ENCODE assay signal across 8 cellular contexts in the genomic region with DNA sequence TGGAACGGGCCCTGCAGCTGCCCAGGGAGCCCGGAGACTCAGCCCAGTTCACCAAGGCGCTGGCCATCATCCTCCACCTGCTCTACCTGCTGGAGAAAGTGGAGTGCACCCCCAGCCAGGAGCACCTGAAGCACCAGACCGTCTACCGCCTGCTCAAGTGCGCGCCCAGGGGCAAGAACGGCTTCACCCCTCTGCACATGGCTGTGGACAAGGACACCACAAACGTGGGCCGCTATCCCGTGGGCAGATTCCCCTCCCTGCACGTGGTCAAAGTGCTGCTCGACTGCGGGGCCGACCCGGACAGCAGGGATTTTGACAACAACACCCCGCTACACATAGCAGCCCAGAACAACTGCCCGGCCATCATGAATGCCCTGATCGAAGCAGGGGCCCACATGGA. TPM values are rescaled to one million over a fixed set of nuclear protein-coding genes. Genes with fewer than 3 reads are reported as not detected.
DNase-seq lines count a peak whose midpoint lies in the region; ATAC-seq and TF ChIP-seq lines count a peak whose summit lies in the region.
"Not testable (repeated sequence)": the region's sequence is repeated elsewhere in the genome, so short reads cannot be mapped to it uniquely, and the experiment has no call there.

No MANE protein-coding gene starts in this region.

- H3K4me1 Mint-ChIP-seq in activated CD4-positive, alpha-beta memory T cell treated with anti-CD3 and anti-CD28 coated beads, Interleukin-2, amount 10 ng/mL, durations not matched to agents 7 days and 5 days = peaks cover 43% of the 10 kb centered on the region
- peaks cover 30% of the 10 kb centered on the region for H3K4me1 Mint-ChIP-seq in activated naive CD8-positive, alpha-beta T cell (ENCODE audit: low read depth)
- peaks cover 9 to 14% of the 10 kb centered on the region in 2 donors for H3K4me1 Mint-ChIP-seq in effector memory CD8-positive, alpha-beta T cell (ENCODE audit: low read depth in 2 of 2)
- peaks cover 11 to 26% of the 10 kb centered on the region in 2 donors for H3K4me1 Mint-ChIP-seq in natural killer cell

- RAD21 ChIA-PET in HCT116 (lab: Charles Lee; ENCODE audit: low non-redundant PET in 1 of 2, low total read pairs in 2 of 2, uncharacterized antibody in 2 of 2, unreplicated experiment in 2 of 2) = not testable (repeated sequence)

- H3F3A ChIP-seq in PC-3 (ENCODE audit: low read length, unreplicated experiment) = not testable (repeated sequence)

- H3K9me3 Mint-ChIP-seq in activated CD4-positive, alpha-beta memory T cell treated with anti-CD3 and anti-CD28 coated beads, Interleukin-2, amount 10 ng/mL, durations not matched to agents 7 days and 5 days; activated naive CD8-positive, alpha-beta T cell (ENCODE audit: low read depth); effector memory CD8-positive, alpha-beta T cell; natural killer cell: not testable (repeated sequence)

- H3K27ac ChIP-seq in BLaER1 treated with 17β-estradiol and CSF1 and Interleukin-3, amounts not matched to agents 10 nM and 100 nM = peak overlapping the region in 2 of 11 experiments; percentile 10 to 98; a peak in 2 of 22 replicates
- H3K27ac ChIP-seq in HCT116 (ENCODE audit: low read depth, low read length); PC-3 (ENCODE audit: low read length): not testable (repeated sequence)
- H3K27ac ChIP-seq in skeletal muscle tissue (ENCODE audit: low read depth, low read length) = peak overlapping the region; percentile 88

- BruUV-seq in HCT116 (replicated peaks; lab: Mats Ljungman, UMichigan); PC-3 (replicated peaks; lab: Mats Ljungman, UMichigan): not testable (repeated sequence)

- ATAC-seq in HCT116; PC-3; effector memory CD8-positive, alpha-beta T cell (replicated peaks); natural killer cell: not testable (repeated sequence)

- peak overlapping the region; percentile 85 to 97 (median 94); a peak in 15 of 20 replicates for H3K4me3 ChIP-seq in BLaER1 treated with 17β-estradiol and CSF1 and Interleukin-3, amounts not matched to agents 10 nM and 100 nM
- H3K4me3 ChIP-seq in HCT116 (replicated peaks in 1 of 2; ENCODE audit: low read depth in 1 of 2, low read length in 2 of 2) = peak overlapping the region in 1 of 2 experiments; percentile 87; a peak in 2 of 4 replicates
- peak overlapping the region; percentile 95 for H3K4me3 ChIP-seq in PC-3 (ENCODE audit: low read length)
- peak overlapping the region; percentile 69 to 84 (median 84) for H3K4me3 ChIP-seq in skeletal muscle tissue (ENCODE audit: low read length in 3 of 3)

- not testable (repeated sequence) for H2AFZ ChIP-seq in HCT116 (ENCODE audit: low read depth, low read length, poor library complexity, severe bottlenecking); PC-3 (ENCODE audit: low read length)

- H3K27ac Mint-ChIP-seq in activated CD4-positive, alpha-beta memory T cell treated with anti-CD3 and anti-CD28 coated beads, Interleukin-2, amount 10 ng/mL, durations not matched to agents 7 days and 5 days = not testable (repeated sequence)
- H3K27ac Mint-ChIP-seq in activated naive CD8-positive, alpha-beta T cell = peak overlapping the region; percentile 16
- H3K27ac Mint-ChIP-seq in effector memory CD8-positive, alpha-beta T cell = peak overlapping the region in 1 of 2 donors; percentile 57
- peak overlapping the region in 1 of 2 donors; percentile 34 for H3K27ac Mint-ChIP-seq in natural killer cell

- H3K4me1 ChIP-seq in BLaER1 treated with 17β-estradiol and CSF1 and Interleukin-3, amounts not matched to agents 10 nM and 100 nM = peaks cover 39 to 60% (median 52%) of the 10 kb centered on the region in 10 experiments
- H3K4me1 ChIP-seq in HCT116 (ENCODE audit: control insufficient read depth in 1 of 2, insufficient read depth in 2 of 2, low read length in 2 of 2) (peaks cover 12 to 19% of the 10 kb centered on the region in 2 experiments), PC-3 (ENCODE audit: insufficient read depth, low read length) (peaks cover 29% of the 10 kb centered on the region), skeletal muscle tissue (ENCODE audit: control insufficient read depth in 3 of 3, insufficient read depth in 3 of 3, low read length in 3 of 3) (peaks cover 35 to 46% (median 39%) of the 10 kb centered on the region in 3 donors)

- not testable (repeated sequence) for TF ChIP-seq RAD21 in HCT116 (IDR thresholded peaks at IDR 0.05; ENCODE audit: low read depth)

- not testable (repeated sequence) for TF ChIP-seq POLR2A in HCT116 (IDR thresholded peaks at IDR 0.05; ENCODE audit: borderline replicate concordance, extremely low read depth, insufficient read depth, insufficient read length)

- POLR2A ChIA-PET in HCT116 (lab: Charles Lee); PC-3 (lab: Charles Lee; ENCODE audit: unreplicated experiment); activated CD4-positive, alpha-beta memory T cell treated with anti-CD3 and anti-CD28 coated beads, Interleukin-2, amount 10 ng/mL, durations not matched to agents 7 days and 5 days (lab: Charles Lee): not testable (repeated sequence)

- H3K79me2 ChIP-seq in HCT116 (ENCODE audit: insufficient read depth, low read length) (peaks cover 58% of the 10 kb centered on the region), PC-3 (ENCODE audit: low read length) (peaks cover 60% of the 10 kb centered on the region)

- peak overlapping the region; percentile 92 to 100 (median 99) for H3K4me2 ChIP-seq in BLaER1 treated with 17β-estradiol and CSF1 and Interleukin-3, amounts not matched to agents 10 nM and 100 nM
- H3K4me2 ChIP-seq in HCT116 (ENCODE audit: low read length) (peak overlapping the region; percentile 98), PC-3 (ENCODE audit: low read length) (peak overlapping the region; percentile 100)

- H4K20me1 ChIP-seq in BLaER1 treated with 17β-estradiol and CSF1 and Interleukin-3, amounts not matched to agents 10 nM and 100 nM = peaks cover 0 to 59% (median 36%) of the 10 kb centered on the region in 11 experiments; a peak in 18 of 22 replicates
- not testable (repeated sequence) for H4K20me1 ChIP-seq in HCT116 (ENCODE audit: insufficient read depth)
- peaks cover 31% of the 10 kb centered on the region for H4K20me1 ChIP-seq in PC-3 (ENCODE audit: low read length)

- intact Hi-C loops in HCT116 (cut with micrococcal nuclease); PC-3 (cut with micrococcal nuclease); natural killer cell (cut with micrococcal nuclease): not testable (repeated sequence)

- H3K36me3 Mint-ChIP-seq in activated CD4-positive, alpha-beta memory T cell treated with anti-CD3 and anti-CD28 coated beads, Interleukin-2, amount 10 ng/mL, durations not matched to agents 7 days and 5 days (ENCODE audit: low read depth) = peaks cover 34% of the 10 kb centered on the region
- not testable (repeated sequence) for H3K36me3 Mint-ChIP-seq in activated naive CD8-positive, alpha-beta T cell; natural killer cell
- H3K36me3 Mint-ChIP-seq in effector memory CD8-positive, alpha-beta T cell (ENCODE audit: insufficient read depth) = peaks cover 65% of the 10 kb centered on the region

- H3K9me3 ChIP-seq in BLaER1 treated with 17β-estradiol and CSF1 and Interleukin-3, amounts not matched to agents 10 nM and 100 nM (replicated peaks in 1 of 11); HCT116 (ENCODE audit: control insufficient read depth in 1 of 2, insufficient read depth in 1 of 2, low read depth in 1 of 2, low read length in 2 of 2); PC-3 (ENCODE audit: low read length); skeletal muscle tissue (ENCODE audit: control insufficient read depth in 3 of 3, low read length in 3 of 3): not testable (repeated sequence)

- not testable (repeated sequence) for DNase-seq in HCT116 (ENCODE audit: low read depth, low spot score); PC-3; activated CD4-positive, alpha-beta memory T cell treated with anti-CD3 and anti-CD28 coated beads, Interleukin-2, amount 10 ng/mL, durations not matched to agents 7 days and 5 days; effector memory CD8-positive, alpha-beta T cell; natural killer cell

- not testable (repeated sequence) for H3K9me2 ChIP-seq in HCT116 (ENCODE audit: insufficient read depth); PC-3 (replicated peaks; ENCODE audit: low read length)

- peak overlapping the region; percentile 80 for H3K4me3 Mint-ChIP-seq in activated CD4-positive, alpha-beta memory T cell treated with anti-CD3 and anti-CD28 coated beads, Interleukin-2, amount 10 ng/mL, durations not matched to agents 7 days and 5 days
- H3K4me3 Mint-ChIP-seq in activated naive CD8-positive, alpha-beta T cell = peak overlapping the region; percentile 89
- H3K4me3 Mint-ChIP-seq in effector memory CD8-positive, alpha-beta T cell = peak overlapping the region; percentile 65 to 66
- peak overlapping the region; percentile 69 for H3K4me3 Mint-ChIP-seq in natural killer cell

- CTCF ChIA-PET in HCT116 (lab: Charles Lee); PC-3 (lab: Charles Lee): not testable (repeated sequence)
- CTCF ChIA-PET in activated CD4-positive, alpha-beta memory T cell treated with anti-CD3 and anti-CD28 coated beads, Interleukin-2, amount 10 ng/mL, durations not matched to agents 7 days and 5 days (lab: Charles Lee) = interaction anchor here (0.9 kb wide), 1 partner anchor 16 kb away, joined by 3 read pairs; no protein-coding TSS in a partner anchor

- not testable (repeated sequence) for TF ChIP-seq CTCF in HCT116 (IDR thresholded peaks at IDR 0.05 in 2 of 3, conservative IDR thresholded peaks at IDR 0.05 in 1 of 3; ENCODE audit: borderline replicate concordance in 1 of 3, insufficient read depth in 1 of 3, low read depth in 2 of 3, low read length in 2 of 3); PC-3 (conservative IDR thresholded peaks at IDR 0.05; ENCODE audit: low read depth, low read length); natural killer cell (IDR thresholded peaks at IDR 0.05)

- H3K27me3 ChIP-seq in BLaER1 treated with 17β-estradiol and CSF1 and Interleukin-3, amounts not matched to agents 10 nM and 100 nM; HCT116 (ENCODE audit: insufficient read depth, low read length); PC-3 (ENCODE audit: low read length); skeletal muscle tissue (ENCODE audit: control insufficient read depth in 3 of 3, insufficient read depth in 3 of 3, low read length in 3 of 3): not testable (repeated sequence)

- peaks cover 39 to 59% (median 52%) of the 10 kb centered on the region in 11 experiments for H3K36me3 ChIP-seq in BLaER1 treated with 17β-estradiol and CSF1 and Interleukin-3, amounts not matched to agents 10 nM and 100 nM
- H3K36me3 ChIP-seq in HCT116 (ENCODE audit: control insufficient read depth in 1 of 2, insufficient read depth in 2 of 2, low read length in 2 of 2) = peaks cover 10 to 25% of the 10 kb centered on the region in 2 experiments; a peak in 3 of 4 replicates
- H3K36me3 ChIP-seq in PC-3 (ENCODE audit: low read depth, low read length) = peaks cover 14% of the 10 kb centered on the region; the same call in 1 of the 2 replicates
- peaks cover 19 to 30% (median 23%) of the 10 kb centered on the region in 3 donors for H3K36me3 ChIP-seq in skeletal muscle tissue (ENCODE audit: control insufficient read depth in 3 of 3, insufficient read depth in 3 of 3, low read length in 3 of 3)

- not testable (repeated sequence) for H3K27me3 Mint-ChIP-seq in activated CD4-positive, alpha-beta memory T cell treated with anti-CD3 and anti-CD28 coated beads, Interleukin-2, amount 10 ng/mL, durations not matched to agents 7 days and 5 days; activated naive CD8-positive, alpha-beta T cell; effector memory CD8-positive, alpha-beta T cell; natural killer cell (ENCODE audit: low read depth in 2 of 2)

- peak overlapping the region in 10 of 11 experiments; percentile 93 to 99 (median 98); a peak in 16 of 22 replicates for H3K9ac ChIP-seq in BLaER1 treated with 17β-estradiol and CSF1 and Interleukin-3, amounts not matched to agents 10 nM and 100 nM
- peak overlapping the region; percentile 97 for H3K9ac ChIP-seq in HCT116 (ENCODE audit: low read length)
- peak overlapping the region; percentile 98 for H3K9ac ChIP-seq in PC-3 (ENCODE audit: low read length)
- H3K9ac ChIP-seq in skeletal muscle tissue (ENCODE audit: low read depth in 1 of 3, low read length in 3 of 3) = peak overlapping the region in 2 of 3 donors; percentile 90 to 92

RNA-seq across cellular contexts. Expression of a gene that starts 1.7 kb away (rescaled TPM):
- total RNA-seq in HCT116 (2021; ENCODE audit: unreplicated experiment) = 17.7 TPM
- polyA plus RNA-seq in HCT116 (2012) = 2.2 and 3.1 TPM in 2 replicates
- total RNA-seq in PC-3 (2014; rRNA removed) = 28.1 and 30.6 TPM in 2 replicates
- 10 to 100 TPM; 10.2 to 10.3 TPM for total RNA-seq in activated CD4-positive, alpha-beta memory T cell treated with anti-CD3 and anti-CD28 coated beads, Interleukin-2, amount 10 ng/mL, durations not matched to agents 7 days and 5 days
- total RNA-seq in natural killer cell = 10 to 100 TPM; 11.0 to 13.9 (median 13.7) TPM
- total RNA-seq in skeletal muscle tissue = 28.7 TPM

RNA-seq across cellular contexts. Expression of a gene that starts 38.2 kb away (rescaled TPM):
- total RNA-seq in HCT116 (2021; ENCODE audit: unreplicated experiment) = 28.7 TPM
- 30.0 and 33.1 TPM in 2 replicates for polyA plus RNA-seq in HCT116 (2012)
- total RNA-seq in PC-3 (2014; rRNA removed) = 6.5 and 17.0 TPM in 2 replicates
- total RNA-seq in activated CD4-positive, alpha-beta memory T cell treated with anti-CD3 and anti-CD28 coated beads, Interleukin-2, amount 10 ng/mL, durations not matched to agents 7 days and 5 days = 10 to 100 TPM; 25.9 to 26.0 TPM
- 10 to 100 TPM; 22.6 to 24.8 (median 22.7) TPM for total RNA-seq in natural killer cell
- 1.6 TPM for total RNA-seq in skeletal muscle tissue
